13 cellular contexts compared by ENCODE assay signal in genomic region chr6:154773610-154774089, GRCh38. TPM values are rescaled to one million over a fixed set of nuclear protein-coding genes. Genes with fewer than 3 reads are reported as not detected.
DNase-seq lines count a peak whose midpoint lies in the region; ATAC-seq and TF ChIP-seq lines count a peak whose summit lies in the region.
"Had no signal": no experiment of that assay in that cellular context is flagged by ENCODE, and none has a peak within 500 bp of the region (broad histone marks: within the 10 kb centered on the region; RNA-seq: fewer than 3 reads in every experiment).

No MANE protein-coding gene starts in this region.

- H3K4me1 ChIP-seq in SK-N-SH (ENCODE audit: control insufficient read depth in 1 of 2, insufficient read depth in 2 of 2, low read depth in 1 of 2, low read length in 1 of 2), result no peaks in the 10 kb centered on the region; a peak in 1 of 4 replicates
- H3K4me1 ChIP-seq: BLaER1 had no signal

- H3K9me3 Mint-ChIP-seq in natural killer cell treated with Interleukin-12 subunit alpha and Interleukin-12 subunit beta and Interleukin-15 and Interleukin-18, amount 100 ng/mL, for 72 hours, result no peaks in the 10 kb centered on the region
- H3K9me3 Mint-ChIP-seq in natural killer cell, result no peaks in the 10 kb centered on the region
- no peaks in the 10 kb centered on the region for H3K9me3 Mint-ChIP-seq in stimulated activated naive CD8-positive, alpha-beta T cell treated with anti-CD3 and anti-CD28 coated beads, Interleukin-15, Interleukin-2, amounts not matched to agents 100 ng/mL and 50 ng/mL, for 24 hours
- H3K9me3 Mint-ChIP-seq: mesothelial cell of epicardium had no signal

- DNase-seq in natural killer cell treated with Interleukin-12 subunit alpha and Interleukin-12 subunit beta and Interleukin-15 and Interleukin-18, amount 100 ng/mL, for 72 hours (ENCODE audit: low spot score), result no peak
- DNase-seq in natural killer cell, result no peak
- no peak for DNase-seq in SK-N-SH
- DNase-seq in globus pallidus (ENCODE audit: low spot score), result no peak
- DNase-seq in stimulated activated CD4-positive, alpha-beta T cell treated with anti-CD3 and anti-CD28 coated beads, Interleukin-2, amount 100 ng/mL, for 24 hours, result no peak
- DNase-seq: activated CD4-positive, CD25-positive, alpha-beta regulatory T cell treated with anti-CD3 and anti-CD28 coated beads, Interleukin-2, amount 50 U/mL, for 72 hours; substantia nigra had no signal

- no peak overlapping the region for H3K27ac ChIP-seq in SK-N-SH (ENCODE audit: low read depth in 2 of 2, low read length in 1 of 2)
- H3K27ac ChIP-seq: BLaER1, skin epidermis had no signal

- H3K4me1 Mint-ChIP-seq in natural killer cell treated with Interleukin-12 subunit alpha and Interleukin-12 subunit beta and Interleukin-15 and Interleukin-18, amount 100 ng/mL, for 72 hours (ENCODE audit: low read depth in 2 of 2), result peaks cover 35 to 43% of the 10 kb centered on the region in 2 donors
- H3K4me1 Mint-ChIP-seq in natural killer cell, result peaks cover 43 to 51% of the 10 kb centered on the region in 2 donors
- peaks cover 58% of the 10 kb centered on the region for H3K4me1 Mint-ChIP-seq in stimulated activated naive CD8-positive, alpha-beta T cell treated with anti-CD3 and anti-CD28 coated beads, Interleukin-15, Interleukin-2, amounts not matched to agents 100 ng/mL and 50 ng/mL, for 24 hours (ENCODE audit: low read depth)

- no peak overlapping the region for H3K4me2 ChIP-seq in SK-N-SH
- H3K4me2 ChIP-seq: BLaER1 had no signal

- peaks cover 14 to 35% of the 10 kb centered on the region in 2 experiments for H3K36me3 ChIP-seq in SK-N-SH (replicated peaks in 1 of 2; ENCODE audit: control insufficient read depth in 1 of 2, insufficient read depth in 2 of 2, low read length in 1 of 2)

- H3K9me2 ChIP-seq in SK-N-SH, result no peaks in the 10 kb centered on the region

- no peaks in the 10 kb centered on the region for H3K27me3 ChIP-seq in SK-N-SH (ENCODE audit: insufficient read depth)
- H3K27me3 ChIP-seq: BLaER1 had no signal

- POLR2A ChIA-PET in SK-N-SH (lab: Yijun Ruan, JAX), result no interaction called here

- TF ChIP-seq EP300 in SK-N-SH (IDR thresholded peaks at IDR 0.05; ENCODE audit: borderline replicate concordance in 1 of 2, low read depth in 1 of 2, low read length in 1 of 2), result no peak

- no peak overlapping the region for H2AFZ ChIP-seq in SK-N-SH (ENCODE audit: low read depth)

- peaks cover 80% of the 10 kb centered on the region for H4K20me1 ChIP-seq in SK-N-SH (ENCODE audit: insufficient read depth)

- peak overlapping the region; percentile 47 for H3K4me3 Mint-ChIP-seq in natural killer cell treated with Interleukin-12 subunit alpha and Interleukin-12 subunit beta and Interleukin-15 and Interleukin-18, amount 100 ng/mL, for 72 hours
- no peak overlapping the region for H3K4me3 Mint-ChIP-seq in natural killer cell
- no peak overlapping the region for H3K4me3 Mint-ChIP-seq in stimulated activated naive CD8-positive, alpha-beta T cell treated with anti-CD3 and anti-CD28 coated beads, Interleukin-15, Interleukin-2, amounts not matched to agents 100 ng/mL and 50 ng/mL, for 24 hours
- H3K4me3 Mint-ChIP-seq: mesothelial cell of epicardium had no signal

- no peaks in the 10 kb centered on the region for H3K9me3 ChIP-seq in SK-N-SH

- H3K9ac ChIP-seq in SK-N-SH, result no peak overlapping the region
- H3K9ac ChIP-seq: BLaER1 had no signal

- CTCF ChIA-PET in SK-N-SH (lab: Yijun Ruan, JAX), result no interaction called here

- ATAC-seq in natural killer cell treated with Interleukin-12 subunit alpha and Interleukin-12 subunit beta and Interleukin-15 and Interleukin-18, amount 100 ng/mL, for 72 hours, result peak; percentile 77 to 89
- ATAC-seq in natural killer cell, result no peak
- ATAC-seq in GM21619 (IDR thresholded peaks at IDR 0.05; ENCODE audit: unreplicated experiment), result peak; percentile 95
- ATAC-seq in HG03196 (IDR thresholded peaks at IDR 0.05; ENCODE audit: unreplicated experiment), result peak; percentile 89

- H3K27ac Mint-ChIP-seq in natural killer cell treated with Interleukin-12 subunit alpha and Interleukin-12 subunit beta and Interleukin-15 and Interleukin-18, amount 100 ng/mL, for 72 hours, result peak overlapping the region; percentile 75 to 79
- H3K27ac Mint-ChIP-seq in natural killer cell, result peak overlapping the region in 1 of 2 donors; percentile 27
- peak overlapping the region; percentile 68 for H3K27ac Mint-ChIP-seq in stimulated activated naive CD8-positive, alpha-beta T cell treated with anti-CD3 and anti-CD28 coated beads, Interleukin-15, Interleukin-2, amounts not matched to agents 100 ng/mL and 50 ng/mL, for 24 hours
- H3K27ac Mint-ChIP-seq: mesothelial cell of epicardium had no signal

- H3F3A ChIP-seq in SK-N-SH (replicated peaks; ENCODE audit: insufficient read depth), result peaks cover 2% of the 10 kb centered on the region

- intact Hi-C loops in natural killer cell (cut with micrococcal nuclease), result no loop called here

- no peak for TF ChIP-seq CTCF in natural killer cell (IDR thresholded peaks at IDR 0.05)
- no peak for TF ChIP-seq CTCF in SK-N-SH (IDR thresholded peaks at IDR 0.05)

- no peak for TF ChIP-seq RAD21 in SK-N-SH (IDR thresholded peaks at IDR 0.05; ENCODE audit: low read length)

- H3K27me3 Mint-ChIP-seq in natural killer cell treated with Interleukin-12 subunit alpha and Interleukin-12 subunit beta and Interleukin-15 and Interleukin-18, amount 100 ng/mL, for 72 hours, result no peaks in the 10 kb centered on the region
- H3K27me3 Mint-ChIP-seq in natural killer cell (ENCODE audit: low read depth in 2 of 2), result no peaks in the 10 kb centered on the region
- no peaks in the 10 kb centered on the region for H3K27me3 Mint-ChIP-seq in stimulated activated naive CD8-positive, alpha-beta T cell treated with anti-CD3 and anti-CD28 coated beads, Interleukin-15, Interleukin-2, amounts not matched to agents 100 ng/mL and 50 ng/mL, for 24 hours

- 100% methylated on average over 4 of the region's 4 CpGs for WGBS in SK-N-SH (ENCODE audit: low lambda C conversion rate)

- H3K79me2 ChIP-seq in SK-N-SH (ENCODE audit: insufficient read depth), result peaks cover 100% of the 10 kb centered on the region

- H3K4me3 ChIP-seq in SK-N-SH (ENCODE audit: low read depth in 2 of 2, low read length in 1 of 2), result no peak overlapping the region
- H3K4me3 ChIP-seq: BLaER1, skin epidermis had no signal

- peaks cover 6% of the 10 kb centered on the region for H3K36me3 Mint-ChIP-seq in natural killer cell treated with Interleukin-12 subunit alpha and Interleukin-12 subunit beta and Interleukin-15 and Interleukin-18, amount 100 ng/mL, for 72 hours
- no peaks in the 10 kb centered on the region for H3K36me3 Mint-ChIP-seq in natural killer cell
- H3K36me3 Mint-ChIP-seq in stimulated activated naive CD8-positive, alpha-beta T cell treated with anti-CD3 and anti-CD28 coated beads, Interleukin-15, Interleukin-2, amounts not matched to agents 100 ng/mL and 50 ng/mL, for 24 hours (ENCODE audit: low read depth), result peaks cover 45% of the 10 kb centered on the region

TF ChIP-seq in SK-N-SH, 30 proteins besides CTCF, POLR2A, EP300 and RAD21 (continues in another document):
- no peak for TF ChIP-seq ZBTB33 (IDR thresholded peaks at IDR 0.05; ENCODE audit: borderline replicate concordance, low read depth)
- TF ChIP-seq GABPA (IDR thresholded peaks at IDR 0.05; ENCODE audit: low read depth), result no peak
- no peak for TF ChIP-seq FOXJ3 (CRISPR knock-in tag; IDR thresholded peaks at IDR 0.05)
- no peak for TF ChIP-seq MAX (IDR thresholded peaks at IDR 0.05; ENCODE audit: low read depth)

RNA-seq across cellular contexts. Expression of gene SCAF8, which starts 40.4 kb away (rescaled TPM):
- total RNA-seq in natural killer cell treated with Interleukin-12 subunit alpha and Interleukin-12 subunit beta and Interleukin-15 and Interleukin-18, amount 100 ng/mL, for 72 hours, result 10 to 100 TPM; 39.3 to 43.4 TPM
- total RNA-seq in natural killer cell, result 10 to 100 TPM; 60.0 to 74.3 (median 68.2) TPM
- polyA plus RNA-seq in SK-N-SH (2012; rRNA removed), result 11.0 and 12.4 TPM in 2 replicates
- 11.9 and 13.2 TPM in 2 replicates for polyA plus RNA-seq in SK-N-SH (2012; cell fraction: cytosol; rRNA removed)
- 12.2 and 20.8 TPM in 2 replicates for polyA plus RNA-seq in SK-N-SH (2012; cell fraction: nucleus; rRNA removed)

Comparison
In these comparisons a context has a peak if more than half of its experiments do, and no peak if none do; other contexts are left out.
1. ATAC-seq: peak in natural killer cell treated with Interleukin-12 subunit alpha and Interleukin-12 subunit beta and Interleukin-15 and Interleukin-18, amount 100 ng/mL, for 72 hours (2 of 2), GM21619 (single experiment) and HG03196 (single experiment); none in natural killer cell (0 of 3).